ENCODE assay signal across 8 cellular contexts in the genomic region with DNA sequence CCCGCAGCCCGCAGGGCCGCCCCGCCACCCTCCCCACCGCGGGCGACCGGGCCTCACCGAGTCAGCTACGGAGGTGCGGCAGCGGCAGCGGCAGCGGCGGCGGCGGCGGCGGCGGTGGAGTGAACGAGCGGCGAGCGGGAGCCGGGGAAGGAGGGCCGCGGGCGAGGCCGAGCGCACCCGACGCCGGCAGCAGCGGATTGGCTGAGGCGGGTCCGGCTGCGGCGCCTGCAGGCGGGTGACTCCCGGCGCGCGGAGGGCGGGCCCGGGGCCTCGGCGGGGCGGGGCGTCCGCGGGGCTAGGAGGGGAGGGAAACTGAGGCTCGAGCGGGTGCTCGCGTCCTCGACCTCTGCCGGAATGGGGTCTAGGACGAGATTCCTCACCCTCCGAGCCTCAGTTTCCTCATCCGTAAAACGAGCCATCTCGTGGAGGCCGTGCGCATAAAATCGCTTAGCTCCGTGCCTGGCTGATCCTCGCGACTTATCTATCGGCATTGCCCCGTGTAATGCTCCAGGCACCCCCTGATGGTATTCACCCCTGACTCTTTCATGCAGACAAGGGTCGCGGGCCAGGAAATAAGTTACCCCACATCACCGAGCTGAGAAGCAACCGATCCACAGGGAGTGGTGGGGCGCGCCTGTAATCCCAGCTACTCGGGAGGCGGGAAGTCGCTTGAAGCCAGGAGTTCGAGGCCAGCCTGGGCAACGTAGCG. TPM values are rescaled to one million over a fixed set of nuclear protein-coding genes. Genes with fewer than 3 reads are reported as not detected.
A peak's percentile ranks its signal among the peaks of the same experiment; 100 is the strongest.
DNase-seq lines count a peak whose midpoint lies in the region; ATAC-seq and TF ChIP-seq lines count a peak whose summit lies in the region.

TSS of gene CPT1A (minus strand) at position 199 of the 709 bp plus-strand sequence. CDS start 26,442 bp downstream, outside the sequence.

- no peak within 1 kb of the TSS for H4K91ac ChIP-seq in neuronal stem cell (ENCODE audit: low read depth, low read length, poor library complexity)

- 38 to 41% methylated on average over 4 to 8 of the region's 82 CpGs for WGBS in gastroesophageal sphincter (ENCODE audit: low coverage in 1 of 2), 2 donors
- no CpG with 5 or more reads among the region's 82 CpGs for WGBS in neuronal stem cell (ENCODE audit: extremely low coverage in 2 of 2, insufficient read length in 2 of 2, insufficient replicate concordance in 1 of 2), 2 donors
- 7 to 11% methylated on average over 31 to 61 of the region's 82 CpGs for WGBS in tibial nerve, 2 donors

- peak within 1 kb of the TSS; percentile 75 for H2AFZ ChIP-seq in neuronal stem cell (ENCODE audit: low read length)

- peak within 1 kb of the TSS; percentile 5 for H3K9ac ChIP-seq in HUES6 (ENCODE audit: low read length)
- H3K9ac ChIP-seq in neuronal stem cell (ENCODE audit: low read depth, low read length, poor library complexity): no peak within 1 kb of the TSS

- H2BK5ac ChIP-seq in neuronal stem cell (ENCODE audit: low read length): no peak within 1 kb of the TSS

- H2BK12ac ChIP-seq in neuronal stem cell (ENCODE audit: low read length): peak within 1 kb of the TSS; percentile 73

- peak within 1 kb of the TSS; percentile 80 for H3K4me3 Mint-ChIP-seq in activated naive CD4-positive, alpha-beta T cell treated with anti-CD3 and anti-CD28 coated beads, Interleukin-2, amount 10 ng/mL, durations not matched to agents 7 days and 5 days

- ATAC-seq in gastroesophageal sphincter (peak; percentile 70), GM18519 (IDR thresholded peaks at IDR 0.05; ENCODE audit: low FRiP score, unreplicated experiment) (no peak)

- H3K9me3 Mint-ChIP-seq in activated naive CD4-positive, alpha-beta T cell treated with anti-CD3 and anti-CD28 coated beads, Interleukin-2, amount 10 ng/mL, durations not matched to agents 7 days and 5 days: no peaks in the 10 kb centered on the region

- peaks cover 62% of the 10 kb centered on the region for H3K4me1 Mint-ChIP-seq in activated naive CD4-positive, alpha-beta T cell treated with anti-CD3 and anti-CD28 coated beads, Interleukin-2, amount 10 ng/mL, durations not matched to agents 7 days and 5 days

- no peaks in the 10 kb centered on the region for H3K36me3 ChIP-seq in HUES6 (ENCODE audit: control insufficient read depth, insufficient read depth, low read length)
- H3K36me3 ChIP-seq in gastroesophageal sphincter: no peaks in the 10 kb centered on the region
- H3K36me3 ChIP-seq in neuronal stem cell (replicated peaks in 1 of 2; ENCODE audit: control insufficient read depth in 2 of 2, insufficient read depth in 2 of 2, low read length in 2 of 2): no peaks in the 10 kb centered on the region
- no peaks in the 10 kb centered on the region for H3K36me3 ChIP-seq in tibial nerve

- TF ChIP-seq EP300 in gastroesophageal sphincter (IDR thresholded peaks at IDR 0.05): no peak
- peak in 1 of 2 donors; percentile 24 for TF ChIP-seq EP300 in tibial nerve (IDR thresholded peaks at IDR 0.05)

- H3K27ac Mint-ChIP-seq in activated naive CD4-positive, alpha-beta T cell treated with anti-CD3 and anti-CD28 coated beads, Interleukin-2, amount 10 ng/mL, durations not matched to agents 7 days and 5 days: peak within 1 kb of the TSS; percentile 88

- H3K4me1 ChIP-seq in HUES6 (ENCODE audit: control insufficient read depth, insufficient read depth, low read length) (peaks cover 22% of the 10 kb centered on the region), gastroesophageal sphincter (peaks cover 14 to 83% (median 30%) of the 10 kb centered on the region in 3 donors), neuronal stem cell (ENCODE audit: control insufficient read depth in 2 of 2, insufficient read depth in 1 of 2, low read depth in 1 of 2, low read length in 2 of 2) (peaks cover 12 to 27% of the 10 kb centered on the region in 2 donors), tibial nerve (peaks cover 0 to 69% (median 40%) of the 10 kb centered on the region in 4 donors)

- DNase-seq in GM12865 (ENCODE audit: low read depth): peak; percentile 77
- peak; percentile 17 to 85 for DNase-seq in SHP77 (lab: John Stamatoyannopoulos, UW)
- DNase-seq in activated naive CD4-positive, alpha-beta T cell treated with anti-CD3 and anti-CD28 coated beads, Interleukin-2, amount 10 ng/mL, durations not matched to agents 7 days and 5 days: peak; percentile 83
- no peak for DNase-seq in neuronal stem cell (ENCODE audit: low spot score)
- peak; percentile 48 to 61 for DNase-seq in tibial nerve (ENCODE audit: low spot score in 2 of 2)

- no peak within 1 kb of the TSS for H4K8ac ChIP-seq in neuronal stem cell (ENCODE audit: low read depth, low read length)

- H3K27ac ChIP-seq in HUES6 (ENCODE audit: low read depth, low read length) (no peak within 1 kb of the TSS), gastroesophageal sphincter (peak within 1 kb of the TSS; percentile 79 to 99 (median 96)), neuronal stem cell (replicated peaks; ENCODE audit: low read length) (no peak within 1 kb of the TSS), tibial nerve (peak within 1 kb of the TSS; percentile 89 to 98 (median 92))

- CTCF ChIA-PET in activated naive CD4-positive, alpha-beta T cell treated with anti-CD3 and anti-CD28 coated beads, Interleukin-2, amount 10 ng/mL, durations not matched to agents 7 days and 5 days (lab: Charles Lee): interaction anchor here (0.7 kb wide), 1 partner anchor 1498 kb away, joined by 4 read pairs; no protein-coding TSS in a partner anchor

- no peak within 1 kb of the TSS for H2BK120ac ChIP-seq in neuronal stem cell (ENCODE audit: low read depth, low read length)

- peaks cover 2% of the 10 kb centered on the region for H3K79me1 ChIP-seq in neuronal stem cell (ENCODE audit: low read depth, low read length)

- peak within 1 kb of the TSS; percentile 73 for H3K23ac ChIP-seq in neuronal stem cell (ENCODE audit: low read depth, low read length, poor library complexity)

- H3K14ac ChIP-seq in neuronal stem cell (ENCODE audit: low read length): peak within 1 kb of the TSS; percentile 8

- peaks cover 29% of the 10 kb centered on the region for H3K27me3 Mint-ChIP-seq in activated naive CD4-positive, alpha-beta T cell treated with anti-CD3 and anti-CD28 coated beads, Interleukin-2, amount 10 ng/mL, durations not matched to agents 7 days and 5 days

- H3K4me3 ChIP-seq in GM12865 (ENCODE audit: low read depth, low read length): peak within 1 kb of the TSS; percentile 62
- peak within 1 kb of the TSS; percentile 85 for H3K4me3 ChIP-seq in HUES6 (ENCODE audit: low read depth, low read length)
- H3K4me3 ChIP-seq in gastroesophageal sphincter: peak within 1 kb of the TSS; percentile 59 to 96
- peak within 1 kb of the TSS; percentile 28 to 69 for H3K4me3 ChIP-seq in neuronal stem cell (ENCODE audit: low read length in 2 of 2)
- peak within 1 kb of the TSS; percentile 72 to 98 (median 80) for H3K4me3 ChIP-seq in tibial nerve

- H3K9me3 ChIP-seq in HUES6 (ENCODE audit: control insufficient read depth, insufficient read depth, low read depth, low read length): no peaks in the 10 kb centered on the region
- no peaks in the 10 kb centered on the region for H3K9me3 ChIP-seq in gastroesophageal sphincter
- H3K9me3 ChIP-seq in neuronal stem cell (replicated peaks in 1 of 2; ENCODE audit: control insufficient read depth in 2 of 2, insufficient read depth in 1 of 2, low read depth in 1 of 2, low read length in 2 of 2): peaks cover 0 to 6% of the 10 kb centered on the region in 2 donors
- no peaks in the 10 kb centered on the region for H3K9me3 ChIP-seq in tibial nerve

- H3K27me3 ChIP-seq in HUES6 (ENCODE audit: control insufficient read depth, insufficient read depth, low read length) (peaks cover 66% of the 10 kb centered on the region), gastroesophageal sphincter (no peaks in the 10 kb centered on the region), neuronal stem cell (ENCODE audit: control insufficient read depth in 3 of 3, insufficient read depth in 3 of 3, low read depth in 1 of 3, low read length in 3 of 3) (peaks cover 41 to 82% (median 68%) of the 10 kb centered on the region in 3 experiments), tibial nerve (no peaks in the 10 kb centered on the region)

- no peaks in the 10 kb centered on the region for H3K36me3 Mint-ChIP-seq in activated naive CD4-positive, alpha-beta T cell treated with anti-CD3 and anti-CD28 coated beads, Interleukin-2, amount 10 ng/mL, durations not matched to agents 7 days and 5 days

- no peak within 1 kb of the TSS for H2BK15ac ChIP-seq in neuronal stem cell (ENCODE audit: low read length)

- peak within 1 kb of the TSS; percentile 80 for H3K18ac ChIP-seq in neuronal stem cell (ENCODE audit: low read length)

- peak; percentile 23 to 78 for TF ChIP-seq POLR2A in gastroesophageal sphincter (IDR thresholded peaks at IDR 0.05)
- TF ChIP-seq POLR2A in tibial nerve (IDR thresholded peaks at IDR 0.05): peak; percentile 63 to 80

- TF ChIP-seq CTCF in GM12865 (IDR thresholded peaks at IDR 0.05; ENCODE audit: insufficient read depth, low read depth, low read length, missing control alignments) (no peak), gastroesophageal sphincter (IDR thresholded peaks at IDR 0.05) (peak in 2 of 4 experiments; percentile 9 to 14), tibial nerve (IDR thresholded peaks at IDR 0.05) (peak in 2 of 5 experiments; percentile 7 to 20)

- no peak within 1 kb of the TSS for H3K4ac ChIP-seq in neuronal stem cell (ENCODE audit: low read length)

- peak within 1 kb of the TSS; percentile 81 for H2AK5ac ChIP-seq in neuronal stem cell (ENCODE audit: low read depth, low read length)

- H3K4me2 ChIP-seq in neuronal stem cell (ENCODE audit: insufficient read depth, low read length, poor library complexity, severe bottlenecking): peak within 1 kb of the TSS; percentile 54

RNA-seq across cellular contexts. Expression of gene CPT1A, which starts in this region (rescaled TPM):
- total RNA-seq in gastroesophageal sphincter: 100 to 1,000 TPM in 1 of 4 donors, 10 to 100 TPM in 3; 33.4 to 103 (median 74.7) TPM
- 0.84 TPM for polyA plus RNA-seq in neuronal stem cell (2013, experiment 1 of 2)
- polyA plus RNA-seq in neuronal stem cell (2013, experiment 2 of 2): 0.93 TPM
- 10 to 100 TPM; 32.9 to 84.9 (median 49.2) TPM for total RNA-seq in tibial nerve

Comparison
In these comparisons a context has a peak if more than half of its experiments do, and no peak if none do; other contexts are left out.
1. H3K27ac ChIP-seq: peak in gastroesophageal sphincter (4 of 4) and tibial nerve (4 of 4); none in HUES6 (single experiment) and neuronal stem cell (single experiment).
2. Peak in every context shown above with its lines, with median percentiles within 50 percentile points of each other: H3K4me3 ChIP-seq.